Comparison of ENCODE assay signal across 19 cellular contexts in genomic region chr11:121137005-121137404, GRCh38. TPM values are rescaled to one million over a fixed set of nuclear protein-coding genes. Genes with fewer than 3 reads are reported as not detected.
DNase-seq lines count a peak whose midpoint lies in the region; ATAC-seq, FAIRE-seq and TF ChIP-seq lines count a peak whose summit lies in the region.
"Had no signal": no experiment of that assay in that cellular context is flagged by ENCODE, and none has a peak within 500 bp of the region (broad histone marks: within the 10 kb centered on the region; RNA-seq: fewer than 3 reads in every experiment).

No MANE protein-coding gene starts in this region.

- WGBS in GM12878 (ENCODE audit: insufficient coverage, insufficient replicate concordance, low lambda C conversion rate, missing lambda C conversion rate), result 50% methylated on average over 10 of the region's 11 CpGs

- TF ChIP-seq RAD21 in GM12878 (IDR thresholded peaks at IDR 0.05; ENCODE audit: insufficient read depth, low read depth, low read length), result no peak

- no peak for TF ChIP-seq EP300 in GM12878 (IDR thresholded peaks at IDR 0.05; ENCODE audit: borderline replicate concordance in 1 of 2, control insufficient read depth in 1 of 2, low read depth in 2 of 2, low read length in 2 of 2)

- FAIRE-seq in GM12891 (lab: Jason Lieb, UNC) (peak; percentile 20), GM12878 (lab: Jason Lieb, UNC) (no peak)
- FAIRE-seq: K562 had no signal

- H3K27ac ChIP-seq in GM12878 (ENCODE audit: control insufficient read depth, insufficient read depth), result no peak overlapping the region

- peaks cover 0 to 1% of the 10 kb centered on the region in 2 experiments; a peak in 2 of 4 replicates for H3K27me3 ChIP-seq in GM12878 (replicated peaks in 1 of 2; ENCODE audit: control insufficient read depth in 2 of 2, insufficient read depth in 2 of 2, low read length in 1 of 2)

- no peaks in the 10 kb centered on the region for H3K79me2 ChIP-seq in GM12878 (ENCODE audit: control insufficient read depth, insufficient read depth, low read length)

- SMC1A ChIA-PET in GM12878 (lab: Charles Lee; ENCODE audit: uncharacterized antibody, unreplicated experiment), result no interaction called here

- ATAC-seq in GM12878, result no peak
- ATAC-seq: K562 had no signal

- RAD21 ChIA-PET in GM12878 (lab: Charles Lee; ENCODE audit: unreplicated experiment), result no interaction called here

- no peak overlapping the region for H3K4me3 ChIP-seq in GM12878
- H3K4me3 ChIP-seq: K562 had no signal

- no peaks in the 10 kb centered on the region for H3K36me3 ChIP-seq in GM12878 (ENCODE audit: control insufficient read depth in 2 of 2, insufficient read depth in 2 of 2, low read length in 1 of 2)

- BruUV-seq in GM12878 (replicated peaks; lab: Mats Ljungman, UMichigan), result no TSS peak

- H3K4me2 ChIP-seq in GM12878 (ENCODE audit: control insufficient read depth, insufficient read depth), result no peak overlapping the region

- H3K9ac ChIP-seq in GM12878 (ENCODE audit: control insufficient read depth, insufficient read depth, low read length), result no peak overlapping the region

- H3K9me3 ChIP-seq in GM12878 (replicated peaks; ENCODE audit: control insufficient read depth, insufficient read depth, low read length), result no peaks in the 10 kb centered on the region

- in situ Hi-C loops in GM12878 (cut with MboI), result no loop called here

- no peak for DNase-seq in GM12891 (ENCODE audit: insufficient read length, low spot score)
- no peak for DNase-seq in GM12878 (ENCODE audit: low read depth, low spot score)
- peak; percentile 12 for DNase-seq in islet precursor cell
- no peak for DNase-seq in stimulated activated CD4-positive, alpha-beta T cell treated with anti-CD3 and anti-CD28 coated beads, Interleukin-4, amount 100 ng/mL, for 24 hours
- no peak for DNase-seq in NAMALWA (ENCODE audit: low spot score)
- DNase-seq in cerebellar nuclear complex (lab: John Stamatoyannopoulos, UW), result no peak
- DNase-seq: C1 segment of cervical spinal cord; CD4-positive, CD25-positive, alpha-beta regulatory T cell; CD8-positive, alpha-beta memory T cell; COR-L47; DMS 273 treated with DMSO at 0.1 percent for 48 hours; DMS53; DND-41; EL; GOT3; H9; IMR-90 had no signal

- no peaks in the 10 kb centered on the region for H4K20me1 ChIP-seq in GM12878 (ENCODE audit: control insufficient read depth, insufficient read depth)

- H3K4me1 ChIP-seq in GM12878 (ENCODE audit: control insufficient read depth, insufficient read depth, low read length), result no peaks in the 10 kb centered on the region

- CTCF ChIA-PET in GM12878 (lab: Yijun Ruan, JAX), result interaction anchor here (1.4 kb wide), 1 partner anchor 58 kb away, joined by 4 read pairs; no protein-coding TSS in a partner anchor

- no peak overlapping the region for H2AFZ ChIP-seq in GM12878 (ENCODE audit: control insufficient read depth, low read depth, low read length)

- TF ChIP-seq POLR2A in GM12891 (IDR thresholded peaks at IDR 0.05; ENCODE audit: low read depth, low read length) (no peak), GM12878 (IDR thresholded peaks at IDR 0.05; ENCODE audit: low read depth, low read length) (no peak)

- no peak for TF ChIP-seq CTCF in GM12878 (IDR thresholded peaks at IDR 0.05 in 2 of 3, conservative IDR thresholded peaks at IDR 0.05 in 1 of 3; ENCODE audit: control insufficient read depth in 2 of 3, extremely low read depth in 1 of 3, insufficient read depth in 1 of 3, low read depth in 3 of 3, low read length in 3 of 3)

- intact Hi-C loops in GM12878 (cut with micrococcal nuclease; ENCODE audit: unreplicated experiment), result no loop called here

- POLR2A ChIA-PET in GM12878 (lab: Charles Lee), result no interaction called here

TF ChIP-seq in GM12891, 5 proteins besides CTCF, POLR2A, EP300 and RAD21:
- TF ChIP-seq TAF1 (IDR thresholded peaks at IDR 0.05; ENCODE audit: low read depth, low read length) (no peak), POLR2AphosphoS5 (IDR thresholded peaks at IDR 0.05; ENCODE audit: low read depth, low read length) (no peak), PAX5 (IDR thresholded peaks at IDR 0.05; ENCODE audit: insufficient read depth, low read length, severe bottlenecking) (no peak), POU2F2 (IDR thresholded peaks at IDR 0.05; ENCODE audit: low read depth, low read length) (no peak), SPI1 (IDR thresholded peaks at IDR 0.05; ENCODE audit: low read depth, low read length) (no peak)

TF ChIP-seq in GM12878, 131 proteins besides CTCF, POLR2A, EP300 and RAD21:
- TF ChIP-seq PBX3 (IDR thresholded peaks at IDR 0.05; ENCODE audit: insufficient replicate concordance, low read depth, low read length), result peak; percentile 59
- no peak for TF ChIP-seq RAD51 (IDR thresholded peaks at IDR 0.05)
- TF ChIP-seq BCL3 (IDR thresholded peaks at IDR 0.05; ENCODE audit: borderline replicate concordance, insufficient read depth, low read depth, low read length, poor library complexity, severe bottlenecking), result peak; percentile 96
- TF ChIP-seq SMAD5 (IDR thresholded peaks at IDR 0.05; ENCODE audit: low read depth), result no peak

RNA-seq across cellular contexts. Expression of gene TECTA, which starts 36.0 kb away (rescaled TPM):
- 0.08 TPM for polyA plus RNA-seq in GM12891 (2012; ENCODE audit: low read depth, missing spikeins)
- total RNA-seq in GM12878 (2013; cell fraction: nucleolus; rRNA removed), result 0.88 and 0.98 TPM in 2 replicates
- total RNA-seq in GM12878 (2014; rRNA removed), result 0.05 and 0.06 TPM in 2 replicates
- total RNA-seq in GM12878 (2014; rRNA removed; fragmentation: Illumina TruSeq; extraction: Trizol), result 0.04 and 0.05 TPM in 2 replicates
- 0.05 and 0.11 TPM in 2 replicates for total RNA-seq in GM12878 (2021)
- polyA plus RNA-seq in GM12878 (2011; ENCODE audit: low read depth), result 0.08 TPM
- polyA plus RNA-seq in GM12878 (2011; rRNA removed), result 0.14 and 0.20 TPM in 2 replicates
- 0.23 and 0.30 TPM in 2 replicates for polyA plus RNA-seq in GM12878 (2011; cell fraction: cytosol; rRNA removed)
- 0.67 and 1.0 TPM in 2 replicates for polyA plus RNA-seq in GM12878 (2011; cell fraction: nucleus; rRNA removed)
- 0.07 and 0.10 TPM in 2 replicates for polyA plus RNA-seq in GM12878 (2012)
- 0.12 and 0.16 TPM in 2 replicates for polyA plus RNA-seq in GM12878 (2014; fragmentation: Illumina TruSeq; extraction: Trizol)
- polyA plus RNA-seq in GM12878 (2014; fragmentation: Nextera tagmentation; extraction: Ambion mirVana), result under 1 TPM in 1 of 2 experiments, not detected in 1; under 0.01 TPM
- polyA plus RNA-seq in GM12878 (2014; rRNA removed), result 0.13 and 0.58 TPM in 2 replicates
- polyA plus RNA-seq in GM12878 (2016; fragmentation: Nextera tagmentation; extraction: Ambion mirVana), result under 1 TPM; 0.03 to 0.04 TPM
- polyA minus RNA-seq in GM12878 (2011; rRNA and poly(A)+ RNA removed), result 0.29 and 0.41 TPM in 2 replicates
- not detected in 2 replicates for polyA minus RNA-seq in GM12878 (2011; cell fraction: cytosol; rRNA and poly(A)+ RNA removed)
- 0.48 and 0.57 TPM in 2 replicates for polyA minus RNA-seq in GM12878 (2011; cell fraction: nucleus; rRNA and poly(A)+ RNA removed)
- total RNA-seq: HT-29 had no signal
- polyA plus RNA-seq: CD8-positive, alpha-beta memory T cell had no signal
